ENCODE assay signal across 9 cellular contexts in genomic region chr15:64855206-64856000, GRCh38. TPM values are rescaled to one million over a fixed set of nuclear protein-coding genes. Genes with fewer than 3 reads are reported as not detected.
DNase-seq lines count a peak whose midpoint lies in the region; ATAC-seq and TF ChIP-seq lines count a peak whose summit lies in the region.
"Had no signal": no experiment of that assay in that cellular context is flagged by ENCODE, and none has a peak within 500 bp of the region (broad histone marks: within the 10 kb centered on the region; RNA-seq: fewer than 3 reads in every experiment).

No MANE protein-coding gene starts in this region.

- peak overlapping the region in 1 of 3 donors; percentile 40 for H3K9ac ChIP-seq in skeletal muscle tissue (ENCODE audit: low read depth in 1 of 3, low read length in 3 of 3)

- H3K4me3 ChIP-seq in fibroblast of the aortic adventitia (ENCODE audit: low read depth, low read length): no peak overlapping the region
- H3K4me3 ChIP-seq in skeletal muscle tissue (ENCODE audit: low read length in 3 of 3): no peak overlapping the region

- ATAC-seq in GM19328 (IDR thresholded peaks at IDR 0.05; ENCODE audit: unreplicated experiment): no peak
- no peak for ATAC-seq in GM19397 (IDR thresholded peaks at IDR 0.05; ENCODE audit: unreplicated experiment)

- peaks cover 4 to 33% (median 24%) of the 10 kb centered on the region in 3 donors for H3K36me3 ChIP-seq in skeletal muscle tissue (ENCODE audit: control insufficient read depth in 3 of 3, insufficient read depth in 3 of 3, low read length in 3 of 3)

- H3K27ac ChIP-seq in skeletal muscle tissue (ENCODE audit: low read depth, low read length): peak overlapping the region; percentile 62

- DNase-seq in DMS 273 (lab: John Stamatoyannopoulos, UW; ENCODE audit: unreplicated experiment): peak; percentile 75
- peak; percentile 70 for DNase-seq in NCI-H446 treated with DMSO at 0.1 percent for 48 hours (lab: John Stamatoyannopoulos, UW)
- peak; percentile 45 for DNase-seq in fibroblast of the aortic adventitia (ENCODE audit: low read depth)
- no peak for DNase-seq in dermis blood vessel endothelial cell
- DNase-seq in mucosa of gallbladder (ENCODE audit: low spot score): no peak
- DNase-seq: NCI-H2081 treated with DMSO at 0.1 percent for 48 hours had no signal

- TF ChIP-seq CTCF in fibroblast of the aortic adventitia (IDR thresholded peaks at IDR 0.05; ENCODE audit: insufficient read depth, low read length): no peak

- peaks cover 47 to 74% (median 58%) of the 10 kb centered on the region in 3 donors for H3K4me1 ChIP-seq in skeletal muscle tissue (ENCODE audit: control insufficient read depth in 3 of 3, insufficient read depth in 3 of 3, low read length in 3 of 3)

- no peaks in the 10 kb centered on the region for H3K9me3 ChIP-seq in skeletal muscle tissue (ENCODE audit: control insufficient read depth in 3 of 3, low read length in 3 of 3)

- no peaks in the 10 kb centered on the region for H3K27me3 ChIP-seq in skeletal muscle tissue (ENCODE audit: control insufficient read depth in 3 of 3, insufficient read depth in 3 of 3, low read length in 3 of 3)

RNA-seq across cellular contexts. Expression of gene PLEKHO2, which starts 13.7 kb away (rescaled TPM):
- total RNA-seq in fibroblast of the aortic adventitia (ENCODE audit: low replicate concordance): 16.0 and 21.8 TPM in 2 replicates
- 16.7 TPM for total RNA-seq in skeletal muscle tissue
- 61.3 and 65.9 TPM in 2 replicates for total RNA-seq in dermis blood vessel endothelial cell
- total RNA-seq in mucosa of gallbladder: 31.5 TPM

RNA-seq across cellular contexts. Expression of gene PIF1, which starts 30.0 kb away (rescaled TPM):
- total RNA-seq in fibroblast of the aortic adventitia (ENCODE audit: low replicate concordance) (2.0 and 7.4 TPM in 2 replicates), skeletal muscle tissue (2.1 TPM), dermis blood vessel endothelial cell (5.4 and 16.5 TPM in 2 replicates), mucosa of gallbladder (6.0 TPM)

RNA-seq across cellular contexts. Expression of gene ANKDD1A, which starts 56.3 kb away (rescaled TPM):
- total RNA-seq in fibroblast of the aortic adventitia (ENCODE audit: low replicate concordance) (2.9 and 5.1 TPM in 2 replicates), skeletal muscle tissue (2.6 TPM), dermis blood vessel endothelial cell (5.6 and 5.8 TPM in 2 replicates), mucosa of gallbladder (3.5 TPM)

Comparison
In these comparisons a context has a peak if more than half of its experiments do, and no peak if none do; other contexts are left out.
1. DNase-seq: peak in DMS 273 (single experiment), NCI-H446 treated with DMSO at 0.1 percent for 48 hours (single experiment) and fibroblast of the aortic adventitia (single experiment); none in dermis blood vessel endothelial cell (single experiment) and mucosa of gallbladder (single experiment).